In genomic region chr5:151698081-151698480, GRCh38 we compare ENCODE assay signal across 7 cellular contexts. TPM values are rescaled to one million over a fixed set of nuclear protein-coding genes. Genes with fewer than 3 reads are reported as not detected.
DNase-seq lines count a peak whose midpoint lies in the region; ATAC-seq and TF ChIP-seq lines count a peak whose summit lies in the region.
"Not testable (repeated sequence)": the region's sequence is repeated elsewhere in the genome, so short reads cannot be mapped to it uniquely, and the experiment has no call there.

No MANE protein-coding gene starts in this region.

- not testable (repeated sequence) for H3K27me3 ChIP-seq in brain microvascular endothelial cell (replicated peaks); heart right ventricle; smooth muscle cell (ENCODE audit: low read depth); tibial artery

- H3K27ac ChIP-seq in RWPE1, result peak overlapping the region; percentile 91; the same call in 1 of the 2 replicates
- peak overlapping the region; percentile 99 for H3K27ac ChIP-seq in brain microvascular endothelial cell
- peak overlapping the region; percentile 12 to 89 (median 79) for H3K27ac ChIP-seq in heart right ventricle
- peak overlapping the region; percentile 100 for H3K27ac ChIP-seq in mesodermal cell (ENCODE audit: low read depth, low read length, severe bottlenecking)
- H3K27ac ChIP-seq in smooth muscle cell (ENCODE audit: low read depth), result peak overlapping the region; percentile 100
- H3K27ac ChIP-seq in tibial artery, result peak overlapping the region; percentile 84 to 89

- peak overlapping the region; percentile 25 for H3K4me2 ChIP-seq in smooth muscle cell

- CTCF ChIA-PET in RWPE1 (lab: Yijun Ruan, JAX), result interaction anchor here (0.6 to 1.3 kb wide), 2 partner anchors 73 kb away, joined by 3 to 4 read pairs; no protein-coding TSS in a partner anchor

- peaks cover 45% of the 10 kb centered on the region for H3F3A ChIP-seq in smooth muscle cell (ENCODE audit: low read depth)

- not testable (repeated sequence) for DNase-seq in RWPE1 (ENCODE audit: low spot score); brain microvascular endothelial cell; heart right ventricle; osteocyte (ENCODE audit: extremely low spot score, unreplicated experiment); smooth muscle cell (lab: John Stamatoyannopoulos, UW; ENCODE audit: unreplicated experiment); tibial artery

- POLR2A ChIA-PET in RWPE1 (lab: Yijun Ruan, JAX; ENCODE audit: low non-redundant PET), result interaction anchor here (0.7 kb wide), 1 partner anchor 507 kb away, joined by 3 read pairs; no protein-coding TSS in a partner anchor

- peaks cover 0 to 55% (median 26%) of the 10 kb centered on the region in 9 donors for H3K4me1 ChIP-seq in heart right ventricle
- H3K4me1 ChIP-seq in mesodermal cell (ENCODE audit: control insufficient read depth, insufficient read depth, low read length, poor library complexity, severe bottlenecking), result peaks cover 58% of the 10 kb centered on the region
- peaks cover 27% of the 10 kb centered on the region for H3K4me1 ChIP-seq in smooth muscle cell (ENCODE audit: low read depth)
- H3K4me1 ChIP-seq in tibial artery, result peaks cover 4 to 59% (median 29%) of the 10 kb centered on the region in 4 donors

- not testable (repeated sequence) for H3K4me3 ChIP-seq in brain microvascular endothelial cell (ENCODE audit: low read depth, low read length); heart right ventricle; mesodermal cell (ENCODE audit: extremely low read depth, insufficient read depth, low read length, poor library complexity, severe bottlenecking); smooth muscle cell; tibial artery

- TF ChIP-seq CTCF in RWPE1 (conservative IDR thresholded peaks at IDR 0.05; ENCODE audit: low read depth); brain microvascular endothelial cell (IDR thresholded peaks at IDR 0.05; ENCODE audit: low read depth, low read length, missing control alignments); heart right ventricle (IDR thresholded peaks at IDR 0.05); osteocyte (IDR thresholded peaks at IDR 0.05); smooth muscle cell (IDR thresholded peaks at IDR 0.05; ENCODE audit: borderline replicate concordance, insufficient read depth, poor library complexity, severe bottlenecking); tibial artery (IDR thresholded peaks at IDR 0.05): not testable (repeated sequence)

- peak overlapping the region; percentile 97 for H3K9ac ChIP-seq in smooth muscle cell (ENCODE audit: low read depth)

- H2AFZ ChIP-seq in smooth muscle cell (ENCODE audit: low read depth), result not testable (repeated sequence)

- H3K27ac Mint-ChIP-seq in osteocyte (ENCODE audit: unreplicated experiment), result peak overlapping the region; percentile 80

- H3K36me3 ChIP-seq in brain microvascular endothelial cell (replicated peaks); heart right ventricle; mesodermal cell (ENCODE audit: control insufficient read depth, insufficient read depth, low read length); smooth muscle cell (ENCODE audit: low read depth); tibial artery: not testable (repeated sequence)

- intact Hi-C loops in heart right ventricle (cut with DNase I), result loop anchor here in 1 of 10 donors (5.0 kb wide), 1 partner anchor 36 kb away; no protein-coding TSS in a partner anchor
- intact Hi-C loops in tibial artery (cut with DNase I; ENCODE audit: low total_unique reads), result not testable (repeated sequence)

- not testable (repeated sequence) for H3K4me3 Mint-ChIP-seq in osteocyte (ENCODE audit: unreplicated experiment)

- in situ Hi-C loops in brain microvascular endothelial cell (cut with HindIII; ENCODE audit: low pct_ligation_motif_present, low sequenced_read_pairs), result not testable (repeated sequence)

- not testable (repeated sequence) for H3K36me3 Mint-ChIP-seq in osteocyte (ENCODE audit: unreplicated experiment)

- ATAC-seq in heart right ventricle, result not testable (repeated sequence)

- not testable (repeated sequence) for H4K20me1 ChIP-seq in smooth muscle cell (ENCODE audit: low read depth)

- peaks cover 49% of the 10 kb centered on the region for H3K4me1 Mint-ChIP-seq in osteocyte (ENCODE audit: unreplicated experiment)

- not testable (repeated sequence) for H3K79me2 ChIP-seq in smooth muscle cell (ENCODE audit: low read depth)

- H3K9me3 ChIP-seq in heart right ventricle; mesodermal cell (ENCODE audit: control insufficient read depth, low read length); smooth muscle cell (replicated peaks; ENCODE audit: low read depth); tibial artery: not testable (repeated sequence)

- H3K27me3 Mint-ChIP-seq in osteocyte (ENCODE audit: unreplicated experiment), result not testable (repeated sequence)

- not testable (repeated sequence) for H3K9me3 Mint-ChIP-seq in osteocyte (ENCODE audit: unreplicated experiment)

- WGBS in heart right ventricle, 2 donors, result 96 to 98% methylated on average over 4 of the region's 4 CpGs
- WGBS in mesodermal cell (ENCODE audit: insufficient coverage in 2 of 2), 2 experiments, result no CpG with 5 or more reads among the region's 4 CpGs
- 90% methylated on average over 4 of the region's 4 CpGs for WGBS in smooth muscle cell (ENCODE audit: low lambda C conversion rate)

RNA-seq across cellular contexts. Expression of gene SPARC, which starts 11.4 kb away (rescaled TPM):
- total RNA-seq in heart right ventricle, result 1,000 to 10,000 TPM in 1 of 10 donors, 100 to 1,000 TPM in 9; 261 to 1,135 (median 456) TPM
- 100 to 1,000 TPM; 144 to 924 TPM for polyA plus RNA-seq in heart right ventricle
- 2,112 TPM for polyA plus RNA-seq in mesodermal cell (2013, experiment 1 of 2)
- polyA plus RNA-seq in mesodermal cell (2013, experiment 2 of 2), result 2,024 TPM
- total RNA-seq in osteocyte, result 9,466 and 10,195 TPM in 2 replicates
- 7,113 and 8,137 TPM in 2 replicates for total RNA-seq in smooth muscle cell
- polyA plus RNA-seq in smooth muscle cell, result 13,534 and 19,518 TPM in 2 replicates
